Comparison of ENCODE assay signal across 19 cellular contexts in genomic region chr18:32450026-32450681, GRCh38. TPM values are rescaled to one million over a fixed set of nuclear protein-coding genes. Genes with fewer than 3 reads are reported as not detected.
DNase-seq lines count a peak whose midpoint lies in the region; ATAC-seq, FAIRE-seq and TF ChIP-seq lines count a peak whose summit lies in the region.
"Had no signal": no experiment of that assay in that cellular context is flagged by ENCODE, and none has a peak within 500 bp of the region (broad histone marks: within the 10 kb centered on the region; RNA-seq: fewer than 3 reads in every experiment).

No MANE protein-coding gene starts in this region.

- H2AFZ ChIP-seq in astrocyte (ENCODE audit: low read depth, low read length) (no peak overlapping the region), PC-3 (ENCODE audit: low read length) (no peak overlapping the region)

- H3K4me1 ChIP-seq in A673 (ENCODE audit: insufficient read depth, low read length, poor library complexity, severe bottlenecking) (peaks cover 11% of the 10 kb centered on the region), astrocyte (ENCODE audit: insufficient read depth, low read length) (no peaks in the 10 kb centered on the region), liver (ENCODE audit: control insufficient read depth in 4 of 4, insufficient read depth in 4 of 4, low read length in 3 of 4) (peaks cover 5 to 23% (median 19%) of the 10 kb centered on the region in 4 donors), PC-3 (ENCODE audit: insufficient read depth, low read length) (no peaks in the 10 kb centered on the region)

- intact Hi-C loops in A673 (cut with micrococcal nuclease; ENCODE audit: unreplicated experiment) = no loop called here
- intact Hi-C loops in PC-3 (cut with micrococcal nuclease) = no loop called here

- H3K4me3 Mint-ChIP-seq in astrocyte (ENCODE audit: unreplicated experiment) = no peak overlapping the region
- H3K4me3 Mint-ChIP-seq: T-cell had no signal

- no peaks in the 10 kb centered on the region for H3K9me3 Mint-ChIP-seq in astrocyte (ENCODE audit: unreplicated experiment)
- H3K9me3 Mint-ChIP-seq: T-cell had no signal

- FAIRE-seq in astrocyte (lab: Jason Lieb, UNC) = no peak

- H3K27ac ChIP-seq in A673 (ENCODE audit: low read depth, low read length, poor library complexity, severe bottlenecking) (no peak overlapping the region), astrocyte (ENCODE audit: low read depth, low read length) (no peak overlapping the region), liver (ENCODE audit: low read depth in 1 of 2, low read length in 2 of 2) (peak overlapping the region in 1 of 2 donors; percentile 42), PC-3 (ENCODE audit: low read length) (no peak overlapping the region)

- no peak overlapping the region for H3K4me2 ChIP-seq in astrocyte (ENCODE audit: low read length)
- H3K4me2 ChIP-seq in PC-3 (ENCODE audit: low read length) = no peak overlapping the region

- no peak for ATAC-seq in PC-3
- no peak for ATAC-seq in stimulated activated naive CD8-positive, alpha-beta T cell treated with anti-CD3 and anti-CD28 coated beads, Interleukin-15, Interleukin-2, amounts not matched to agents 100 U/mL and 50 U/mL, for 24 hours
- ATAC-seq: SK-N-SH treated with all-trans-retinoic acid at 6 μM for 48 hours, T-cell had no signal

- no TSS peak for BruUV-seq in A673 (replicated peaks; lab: Mats Ljungman, UMichigan)
- no TSS peak for BruUV-seq in PC-3 (replicated peaks; lab: Mats Ljungman, UMichigan)

- H3K36me3 ChIP-seq in A673 (ENCODE audit: insufficient read depth, low read length, poor library complexity, severe bottlenecking) = no peaks in the 10 kb centered on the region
- H3K36me3 ChIP-seq in astrocyte (ENCODE audit: insufficient read depth, low read length) = no peaks in the 10 kb centered on the region
- no peaks in the 10 kb centered on the region for H3K36me3 ChIP-seq in liver (ENCODE audit: control insufficient read depth in 4 of 4, insufficient read depth in 3 of 4, low read depth in 1 of 4, low read length in 3 of 4)
- no peaks in the 10 kb centered on the region for H3K36me3 ChIP-seq in PC-3 (ENCODE audit: low read depth, low read length)

- no peak overlapping the region for H3K27ac Mint-ChIP-seq in astrocyte (ENCODE audit: unreplicated experiment)
- H3K27ac Mint-ChIP-seq: T-cell had no signal

- H3K9me2 ChIP-seq in PC-3 (replicated peaks; ENCODE audit: low read length) = no peaks in the 10 kb centered on the region

- WGBS in liver = 40% methylated on average over 3 of the region's 3 CpGs

- CTCF ChIA-PET in A673 (lab: Charles Lee) = interaction anchor here (0.6 kb wide), 1 partner anchor 291 kb away, joined by 4 read pairs; no protein-coding TSS in a partner anchor
- CTCF ChIA-PET in PC-3 (lab: Charles Lee) = no interaction called here

- POLR2A ChIA-PET in A673 (lab: Charles Lee; ENCODE audit: low non-redundant PET) = no interaction called here
- POLR2A ChIA-PET in PC-3 (lab: Charles Lee; ENCODE audit: unreplicated experiment) = no interaction called here

- H3K9me3 ChIP-seq in A673 (ENCODE audit: low read depth, low read length, poor library complexity, severe bottlenecking) (no peaks in the 10 kb centered on the region), astrocyte (ENCODE audit: insufficient read depth, low read depth, low read length) (no peaks in the 10 kb centered on the region), liver (ENCODE audit: control insufficient read depth in 4 of 4, low read length in 3 of 4) (no peaks in the 10 kb centered on the region), PC-3 (ENCODE audit: low read length) (no peaks in the 10 kb centered on the region)

- TF ChIP-seq CTCF in A673 (conservative IDR thresholded peaks at IDR 0.05; ENCODE audit: low read depth, low read length) = no peak
- no peak for TF ChIP-seq CTCF in astrocyte (IDR thresholded peaks at IDR 0.05; ENCODE audit: insufficient read depth, low read depth, low read length)
- TF ChIP-seq CTCF in liver (IDR thresholded peaks at IDR 0.05; ENCODE audit: low read depth, low read length, missing input control) = no peak
- no peak for TF ChIP-seq CTCF in PC-3 (conservative IDR thresholded peaks at IDR 0.05; ENCODE audit: low read depth, low read length)
- TF ChIP-seq CTCF in GM13977 (IDR thresholded peaks at IDR 0.05; ENCODE audit: extremely low read depth, insufficient read depth, missing control alignments) = no peak

- H3K4me3 ChIP-seq in A673 (ENCODE audit: low read depth, low read length, poor library complexity, severe bottlenecking) (no peak overlapping the region), astrocyte (ENCODE audit: insufficient read depth, low read depth, low read length) (no peak overlapping the region), liver (ENCODE audit: low read depth in 1 of 3, low read length in 3 of 3) (peak overlapping the region in 1 of 3 donors; percentile 4), PC-3 (ENCODE audit: low read length) (no peak overlapping the region)

- no peaks in the 10 kb centered on the region for H3K27me3 Mint-ChIP-seq in astrocyte (ENCODE audit: low read depth, unreplicated experiment)

- DNase-seq in A673 (ENCODE audit: low spot score) (peak; percentile 7), NCI-H69 (lab: John Stamatoyannopoulos, UW) (peak; percentile 58), astrocyte (ENCODE audit: low read depth) (peak; percentile 33), HuH-7.5 (ENCODE audit: low spot score) (no peak), PC-3 (no peak), GM13977 (ENCODE audit: low spot score) (no peak)
- DNase-seq in stimulated activated naive CD8-positive, alpha-beta T cell treated with anti-CD3 and anti-CD28 coated beads, Interleukin-15, Interleukin-2, amounts not matched to agents 100 U/mL and 50 U/mL, for 24 hours = no peak
- DNase-seq: ACHN; KG1; NCI-H1092; NCI-H2029; NCI-H345; NCI-H526 treated with DMSO at 0.1 percent for 48 hours; NK-92 treated with Interleukin-12 subunit alpha and Interleukin-12 subunit beta, amount 100 ng/mL, for 24 hours; OCI-M1; SHP77 treated with DMSO at 0.1 percent for 48 hours; T-cell had no signal

- H3K4me1 Mint-ChIP-seq in astrocyte (ENCODE audit: low read depth, unreplicated experiment) = peaks cover 16% of the 10 kb centered on the region
- H3K4me1 Mint-ChIP-seq: T-cell had no signal

- no peaks in the 10 kb centered on the region for H3K27me3 ChIP-seq in A673 (replicated peaks; ENCODE audit: insufficient read depth, low read depth, low read length, poor library complexity)
- H3K27me3 ChIP-seq in astrocyte (ENCODE audit: insufficient read depth, low read length) = no peaks in the 10 kb centered on the region
- H3K27me3 ChIP-seq in liver (ENCODE audit: control insufficient read depth in 4 of 4, insufficient read depth in 4 of 4, low read length in 3 of 4) = no peaks in the 10 kb centered on the region
- H3K27me3 ChIP-seq in PC-3 (ENCODE audit: low read length) = no peaks in the 10 kb centered on the region

- no peaks in the 10 kb centered on the region for H3K36me3 Mint-ChIP-seq in astrocyte (ENCODE audit: low read depth, unreplicated experiment)
- H3K36me3 Mint-ChIP-seq: T-cell had no signal

- TF ChIP-seq RAD21 in liver (IDR thresholded peaks at IDR 0.05) = no peak

- H3K79me2 ChIP-seq in astrocyte (ENCODE audit: insufficient read depth, low read length) (peaks cover 2% of the 10 kb centered on the region), PC-3 (ENCODE audit: low read length) (no peaks in the 10 kb centered on the region)

- H4K20me1 ChIP-seq in astrocyte (ENCODE audit: insufficient read depth, low read length) = peaks cover 15% of the 10 kb centered on the region
- H4K20me1 ChIP-seq in PC-3 (ENCODE audit: low read length) = no peaks in the 10 kb centered on the region

- in situ Hi-C loops in GM13977 (cut with MboI; ENCODE audit: low pct_unique_long_range_greater_than_20kb, low sequenced_read_pairs, unreplicated experiment) = no loop called here

- H3K9ac ChIP-seq in astrocyte (ENCODE audit: low read length) (no peak overlapping the region), liver (ENCODE audit: low read depth in 1 of 2, low read length in 2 of 2) (peak overlapping the region in 1 of 2 donors; percentile 3), PC-3 (ENCODE audit: low read length) (no peak overlapping the region)

- H3F3A ChIP-seq in PC-3 (ENCODE audit: low read length, unreplicated experiment) = no peaks in the 10 kb centered on the region

TF ChIP-seq in liver, 16 proteins besides CTCF, POLR2A, EP300 and RAD21:
- TF ChIP-seq JUND (IDR thresholded peaks at IDR 0.05) (no peak), HNF4A (conservative IDR thresholded peaks at IDR 0.05) (peak; percentile 40 to 58)
TF ChIP-seq in liver: peak in this region for 1.

RNA-seq across cellular contexts. Expression of gene GAREM1, which starts 20.5 kb away (rescaled TPM):
- total RNA-seq in A673 (2021) = 8.4 and 9.5 TPM in 2 replicates
- 9.0 and 9.9 TPM in 2 replicates for total RNA-seq in astrocyte
- total RNA-seq in liver = 1 to 10 TPM; 1.7 to 7.5 TPM
- polyA plus RNA-seq in liver = 1 to 10 TPM; 1.5 to 2.3 TPM
- 0.86 and 1.8 TPM in 2 replicates for total RNA-seq in PC-3 (2014; rRNA removed)

Comparison
In these comparisons a context has a peak if more than half of its experiments do, and no peak if none do; other contexts are left out.
1. DNase-seq: peak in A673 (single experiment), NCI-H69 (single experiment) and astrocyte (single experiment); none in HuH-7.5 (single experiment), PC-3 (single experiment), GM13977 (single experiment) and stimulated activated naive CD8-positive, alpha-beta T cell treated with anti-CD3 and anti-CD28 coated beads, Interleukin-15, Interleukin-2, amounts not matched to agents 100 U/mL and 50 U/mL, for 24 hours (single experiment).